Comparison of ENCODE assay signal across 1 cellular context in genomic region chr4:41418444-41418843, GRCh38.
TF ChIP-seq lines count a peak whose summit lies in the region.

No MANE protein-coding gene starts in this region.

TF ChIP-seq in HepG2, 621 proteins besides CTCF, POLR2A, EP300 and RAD21 (continued from another document):
- no peak for TF ChIP-seq GMEB2 (CRISPR knock-in tag; IDR thresholded peaks at IDR 0.05; ENCODE audit: low read depth)
- no peak for TF ChIP-seq ZNF513 (CRISPR knock-in tag; conservative IDR thresholded peaks at IDR 0.05)
